ENCODE assay signal across 15 cellular contexts in genomic region chr20:44807051-44807683, GRCh38. TPM values are rescaled to one million over a fixed set of nuclear protein-coding genes. Genes with fewer than 3 reads are reported as not detected.
DNase-seq lines count a peak whose midpoint lies in the region; ATAC-seq and TF ChIP-seq lines count a peak whose summit lies in the region.
"Had no signal": no experiment of that assay in that cellular context is flagged by ENCODE, and none has a peak within 500 bp of the region (broad histone marks: within the 10 kb centered on the region; RNA-seq: fewer than 3 reads in every experiment).

No MANE protein-coding gene starts in this region.

- H3K4me3 Mint-ChIP-seq in CD14-positive monocyte = peak overlapping the region in 1 of 2 donors; percentile 51
- H3K4me3 Mint-ChIP-seq in brain = peak overlapping the region; percentile 25 to 93 (median 84)
- peak overlapping the region; percentile 97 for H3K4me3 Mint-ChIP-seq in glutamatergic neuron (ENCODE audit: unreplicated experiment)
- H3K4me3 Mint-ChIP-seq in type B pancreatic cell = peak overlapping the region; percentile 48
- H3K4me3 Mint-ChIP-seq: CD4-positive, alpha-beta T cell had no signal

- TF ChIP-seq CTCF in CD14-positive monocyte (IDR thresholded peaks at IDR 0.05) = no peak
- TF ChIP-seq CTCF in brain (conservative IDR thresholded peaks at IDR 0.05) = no peak
- TF ChIP-seq CTCF in glutamatergic neuron (IDR thresholded peaks at IDR 0.05; ENCODE audit: partially characterized antibody, unreplicated experiment) = no peak
- no peak for TF ChIP-seq CTCF in type B pancreatic cell (conservative IDR thresholded peaks at IDR 0.05)

- no peak for ATAC-seq in GM21528 (IDR thresholded peaks at IDR 0.05; ENCODE audit: low FRiP score, unreplicated experiment)
- ATAC-seq: HCT116, HepG2 had no signal

- H3K36me3 Mint-ChIP-seq in CD14-positive monocyte (peaks cover 0 to 8% of the 10 kb centered on the region in 2 donors), brain (peaks cover 6% of the 10 kb centered on the region), glutamatergic neuron (ENCODE audit: unreplicated experiment) (no peaks in the 10 kb centered on the region), type B pancreatic cell (no peaks in the 10 kb centered on the region)

- intact Hi-C loops in CD14-positive monocyte (cut with micrococcal nuclease) = no loop called here

- H3K27me3 Mint-ChIP-seq in CD14-positive monocyte (ENCODE audit: low read depth in 3 of 3) (peaks cover 56 to 75% (median 64%) of the 10 kb centered on the region in 3 donors), brain (peaks cover 28% of the 10 kb centered on the region), glutamatergic neuron (ENCODE audit: unreplicated experiment) (peaks cover 20% of the 10 kb centered on the region), type B pancreatic cell (peaks cover 67% of the 10 kb centered on the region)

- DNase-seq in CD14-positive monocyte (ENCODE audit: low spot score) (peak; percentile 20), glutamatergic neuron (no peak), type B pancreatic cell (ENCODE audit: extremely low spot score, unreplicated experiment) (no peak), DMS153 (lab: John Stamatoyannopoulos, UW) (no peak), NCI-H2107 treated with DMSO at 0.1 percent for 48 hours (lab: John Stamatoyannopoulos, UW; ENCODE audit: unreplicated experiment) (no peak)
- DNase-seq: ACHN; Calu3; CD4-positive, alpha-beta T cell; DND-41; GF-D8; GM23248 had no signal

- peaks cover 2 to 20% (median 8%) of the 10 kb centered on the region in 7 donors for H3K9me3 Mint-ChIP-seq in CD14-positive monocyte
- H3K9me3 Mint-ChIP-seq in brain = peaks cover 0 to 8% (median 5%) of the 10 kb centered on the region in 5 experiments
- H3K9me3 Mint-ChIP-seq in glutamatergic neuron (ENCODE audit: unreplicated experiment) = peaks cover 23% of the 10 kb centered on the region
- no peaks in the 10 kb centered on the region for H3K9me3 Mint-ChIP-seq in type B pancreatic cell
- H3K9me3 Mint-ChIP-seq: CD4-positive, alpha-beta T cell had no signal

- H3K27ac Mint-ChIP-seq in CD14-positive monocyte (no peak overlapping the region), brain (peak overlapping the region; percentile 29 to 96 (median 76)), glutamatergic neuron (ENCODE audit: unreplicated experiment) (peak overlapping the region; percentile 89), type B pancreatic cell (no peak overlapping the region)
- H3K27ac Mint-ChIP-seq: CD4-positive, alpha-beta T cell had no signal

- peaks cover 4% of the 10 kb centered on the region for H3K4me1 Mint-ChIP-seq in CD14-positive monocyte
- H3K4me1 Mint-ChIP-seq in brain = peaks cover 84% of the 10 kb centered on the region
- H3K4me1 Mint-ChIP-seq in glutamatergic neuron (ENCODE audit: low read depth, unreplicated experiment) = peaks cover 60% of the 10 kb centered on the region
- peaks cover 17% of the 10 kb centered on the region for H3K4me1 Mint-ChIP-seq in type B pancreatic cell (ENCODE audit: unreplicated experiment)

RNA-seq across cellular contexts. Expression of gene RIMS4, which starts 3.2 kb away (rescaled TPM):
- polyA plus RNA-seq in CD14-positive monocyte = not detected
- polyA plus RNA-seq in brain (ENCODE audit: insufficient read depth, low read depth, low replicate concordance) = 21.5 TPM
- 96.1 TPM for total RNA-seq in glutamatergic neuron (ENCODE audit: unreplicated experiment)
- total RNA-seq in type B pancreatic cell (ENCODE audit: low replicate concordance) = 3.6 and 7.5 TPM in 2 replicates
- total RNA-seq: CD4-positive, alpha-beta T cell had no signal
- polyA plus RNA-seq: GM23248 had no signal

Comparison
In these comparisons a context has a peak if more than half of its experiments do, and no peak if none do; other contexts are left out.
1. H3K27ac Mint-ChIP-seq: peak in brain (5 of 5) and glutamatergic neuron (single experiment); none in CD14-positive monocyte (0 of 7) and type B pancreatic cell (single experiment).
2. RNA of gene RIMS4, which starts 3.2 kb away (total RNA-seq): 96.1 TPM in glutamatergic neuron (single experiment); 3.6 to 7.5 TPM in type B pancreatic cell; every median in the first group is over 10 times any median in the second.